In the genomic region with DNA sequence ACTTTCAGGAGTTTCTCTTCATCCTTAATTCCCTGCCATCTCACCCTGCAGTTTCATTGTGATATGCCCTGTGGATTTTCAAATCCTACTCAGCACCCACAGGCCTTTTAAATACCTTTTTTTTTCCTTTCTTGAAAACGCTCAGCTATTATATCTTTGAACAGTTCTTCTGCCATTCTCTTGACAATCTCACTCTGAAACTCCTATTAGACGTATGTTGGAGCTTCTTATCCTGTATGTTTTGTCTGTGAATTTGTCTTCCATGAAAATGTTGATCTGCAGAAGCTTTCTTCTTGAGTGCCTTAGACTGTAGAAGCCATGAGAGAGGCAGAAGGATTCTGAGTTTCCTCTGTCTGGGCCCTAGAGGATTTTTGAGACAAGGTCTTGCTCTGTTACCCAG, we compare ENCODE assay signal across 32 cellular contexts.
"Had no signal": no experiment of that assay in that cellular context is flagged by ENCODE, and none has a peak within 500 bp of the region (broad histone marks: within the 10 kb centered on the region; RNA-seq: fewer than 3 reads in every experiment).

No MANE protein-coding gene starts in this region.

- H3K4me3 ChIP-seq: body of pancreas had no signal

- H3K4me3 Mint-ChIP-seq: activated B cell treated with CpG ODN at 0.5 μM for 24 hours; activated CD8-positive, alpha-beta T cell treated with anti-CD3 and anti-CD28 coated beads for 36 hours; activated naive CD4-positive, alpha-beta T cell treated with anti-CD3 and anti-CD28 coated beads, Interleukin-2, amount 10 ng/mL, durations not matched to agents 7 days and 5 days; activated naive CD8-positive, alpha-beta T cell treated with anti-CD3 and anti-CD28 coated beads, Interleukin-2, amount 10 ng/mL, durations not matched to agents 7 days and 5 days; activated T-helper 1 cell treated with anti-CD3 and anti-CD28 coated beads, Interleukin-12 subunit alpha, Interleukin-12 subunit beta, Interleukin-2, Interleukin-4 antibody, amounts not matched to agents 30 ng/mL and 10 ng/mL and 1 ng/mL, durations not matched to agents 14 hours and 24 hours and 36 hours; T-helper 17 cell; T-helper 2 cell treated with Interferon-gamma antibody and Interleukin-4, amounts not matched to agents 5 μg/mL and 100 μg/mL, for 36 hours had no signal

- H3K36me3 Mint-ChIP-seq: activated naive CD4-positive, alpha-beta T cell treated with anti-CD3 and anti-CD28 coated beads, Interleukin-2, amount 10 ng/mL, durations not matched to agents 7 days and 5 days; activated naive CD8-positive, alpha-beta T cell treated with anti-CD3 and anti-CD28 coated beads, Interleukin-2, amount 10 ng/mL, durations not matched to agents 7 days and 5 days had no signal

- H3K27me3 ChIP-seq: body of pancreas had no signal

- H3K4me1 Mint-ChIP-seq: activated B cell treated with CpG ODN at 0.5 μM for 24 hours; activated naive CD4-positive, alpha-beta T cell treated with anti-CD3 and anti-CD28 coated beads, Interleukin-2, amount 10 ng/mL, durations not matched to agents 7 days and 5 days; activated naive CD8-positive, alpha-beta T cell treated with anti-CD3 and anti-CD28 coated beads, Interleukin-2, amount 10 ng/mL, durations not matched to agents 7 days and 5 days had no signal

- ATAC-seq: activated CD4-positive, CD25-positive, alpha-beta regulatory T cell treated with anti-CD3 and anti-CD28 coated beads, Interleukin-2, amount 50 U/mL, for 24 hours; activated CD8-positive, alpha-beta T cell treated with anti-CD3 and anti-CD28 coated beads for 36 hours; activated naive CD4-positive, alpha-beta T cell treated with anti-CD3 and anti-CD28 coated beads, Interleukin-2, amount 50 U/mL, for 72 hours; body of pancreas; esophagus mucosa; T-helper 17 cell had no signal

- H3K27ac Mint-ChIP-seq: activated B cell treated with CpG ODN at 0.5 μM for 24 hours; activated CD8-positive, alpha-beta T cell treated with anti-CD3 and anti-CD28 coated beads for 36 hours; activated naive CD4-positive, alpha-beta T cell treated with anti-CD3 and anti-CD28 coated beads, Interleukin-2, amount 10 ng/mL, durations not matched to agents 7 days and 5 days; activated naive CD4-positive, alpha-beta T cell treated with anti-CD3 and anti-CD28 coated beads, Interleukin-2, amount 50 U/mL, for 72 hours; activated naive CD8-positive, alpha-beta T cell treated with anti-CD3 and anti-CD28 coated beads, Interleukin-2, amount 10 ng/mL, durations not matched to agents 7 days and 5 days; activated T-helper 1 cell treated with anti-CD3 and anti-CD28 coated beads, Interleukin-12 subunit alpha, Interleukin-12 subunit beta, Interleukin-2, Interleukin-4 antibody, amounts not matched to agents 30 ng/mL and 10 ng/mL and 1 ng/mL, durations not matched to agents 14 hours and 24 hours and 36 hours; activated T-helper 2 cell treated with anti-CD3 and anti-CD28 coated beads, Interferon-gamma antibody, Interleukin-2, Interleukin-4, amounts not matched to agents 10 μg/mL and 5 μg/mL and 100 μg/mL, durations not matched to agents 14 hours and 24 hours and 36 hours; T-helper 17 cell; T-helper 2 cell treated with Interferon-gamma antibody and Interleukin-4, amounts not matched to agents 5 μg/mL and 100 μg/mL, for 36 hours had no signal

- H3K27me3 Mint-ChIP-seq: activated B cell treated with CpG ODN at 0.5 μM for 24 hours; activated CD8-positive, alpha-beta T cell treated with anti-CD3 and anti-CD28 coated beads for 36 hours had no signal

- H3K36me3 ChIP-seq: WERI-Rb-1 had no signal

- H3K27ac ChIP-seq: body of pancreas, epithelial cell of prostate, WERI-Rb-1 had no signal

- DNase-seq: activated B cell treated with CpG ODN at 0.5 μM for 24 hours; activated CD4-positive, alpha-beta T cell treated with anti-CD3 and anti-CD28 coated beads for 48 hours; activated CD4-positive, alpha-beta T cell treated with anti-CD3 and anti-CD28 coated beads, Interleukin-2, amount 50 U/mL, for 1 hour; activated CD4-positive, alpha-beta T cell treated with anti-CD3 and anti-CD28 coated beads, Interleukin-2, amount 50 U/mL, for 48 hours; activated CD8-positive, alpha-beta memory T cell treated with anti-CD3 and anti-CD28 coated beads for 24 hours; activated CD8-positive, alpha-beta T cell treated with anti-CD3 and anti-CD28 coated beads for 36 hours; activated effector memory CD4-positive, alpha-beta T cell treated with anti-CD3 and anti-CD28 coated beads, Interleukin-2, amount 50 U/mL, for 16 hours; activated naive CD4-positive, alpha-beta T cell; activated naive CD4-positive, alpha-beta T cell treated with anti-CD3 and anti-CD28 coated beads, Interleukin-2, amount 10 ng/mL, durations not matched to agents 7 days and 5 days; activated naive CD8-positive, alpha-beta T cell treated with anti-CD3 and anti-CD28 coated beads, Interleukin-2, amount 10 ng/mL, durations not matched to agents 7 days and 5 days; activated T-cell treated with anti-CD3 and anti-CD28 coated beads, Interleukin-2, amount 50 U/mL, for 1 hour; activated T-cell treated with anti-CD3 and anti-CD28 coated beads, Interleukin-2, amount 50 U/mL, for 48 hours; amygdala; aorta; body of pancreas; caudate nucleus; cortex of kidney; dermis blood vessel endothelial cell; effector CD8-positive, alpha-beta T cell; foreskin fibroblast; head of caudate nucleus; hippocampal formation; T-helper 17 cell; T1000; WERI-Rb-1 had no signal

- H3K4me1 ChIP-seq: body of pancreas had no signal
